In the genomic region with DNA sequence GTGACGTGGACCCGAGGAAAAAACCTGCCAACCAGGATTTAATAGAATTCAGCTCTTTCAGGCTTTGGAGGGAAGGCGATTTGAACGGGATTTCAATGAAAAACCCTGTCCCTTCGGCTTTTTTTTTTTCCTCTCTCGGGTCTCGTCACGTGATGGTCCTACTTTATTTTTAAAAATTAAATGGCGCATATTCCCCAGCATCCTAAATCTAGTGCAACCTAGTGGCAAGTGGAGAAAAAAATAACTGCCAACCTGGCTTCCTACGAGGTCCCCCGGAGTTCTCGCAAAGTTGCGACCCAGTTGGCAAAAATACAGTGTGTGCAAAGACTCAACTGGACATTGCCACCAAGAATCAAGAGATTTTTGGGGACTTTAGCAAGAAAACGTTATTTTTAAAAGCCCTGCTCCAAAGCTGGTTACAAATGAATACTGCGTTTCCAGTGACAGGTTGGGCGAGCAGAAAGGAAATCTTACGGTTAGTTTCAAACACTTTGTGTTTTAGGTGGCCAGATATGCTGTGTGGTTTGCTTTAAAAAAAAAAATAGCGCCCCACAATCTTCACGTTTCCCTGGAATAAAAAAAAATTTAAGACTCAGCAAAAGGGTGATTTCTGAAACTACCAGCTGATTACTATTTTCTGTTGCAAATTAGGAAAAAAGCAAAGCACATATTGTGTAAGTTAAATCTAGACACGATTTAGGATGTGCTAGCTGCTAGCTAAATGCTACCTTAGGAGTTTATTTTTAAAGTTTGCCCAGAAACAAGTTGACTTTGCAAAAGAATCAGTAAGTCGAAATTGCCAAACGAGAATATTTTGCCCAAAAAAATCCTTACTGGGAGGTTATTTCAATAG, we compare ENCODE assay signal across 1 cellular context.
TF ChIP-seq lines count a peak whose summit lies in the region.

No MANE protein-coding gene starts in this region.

TF ChIP-seq in HepG2, 621 proteins besides CTCF, POLR2A, EP300 and RAD21 (continued from another document and continues in another):
- TF ChIP-seq, protein P1, sequence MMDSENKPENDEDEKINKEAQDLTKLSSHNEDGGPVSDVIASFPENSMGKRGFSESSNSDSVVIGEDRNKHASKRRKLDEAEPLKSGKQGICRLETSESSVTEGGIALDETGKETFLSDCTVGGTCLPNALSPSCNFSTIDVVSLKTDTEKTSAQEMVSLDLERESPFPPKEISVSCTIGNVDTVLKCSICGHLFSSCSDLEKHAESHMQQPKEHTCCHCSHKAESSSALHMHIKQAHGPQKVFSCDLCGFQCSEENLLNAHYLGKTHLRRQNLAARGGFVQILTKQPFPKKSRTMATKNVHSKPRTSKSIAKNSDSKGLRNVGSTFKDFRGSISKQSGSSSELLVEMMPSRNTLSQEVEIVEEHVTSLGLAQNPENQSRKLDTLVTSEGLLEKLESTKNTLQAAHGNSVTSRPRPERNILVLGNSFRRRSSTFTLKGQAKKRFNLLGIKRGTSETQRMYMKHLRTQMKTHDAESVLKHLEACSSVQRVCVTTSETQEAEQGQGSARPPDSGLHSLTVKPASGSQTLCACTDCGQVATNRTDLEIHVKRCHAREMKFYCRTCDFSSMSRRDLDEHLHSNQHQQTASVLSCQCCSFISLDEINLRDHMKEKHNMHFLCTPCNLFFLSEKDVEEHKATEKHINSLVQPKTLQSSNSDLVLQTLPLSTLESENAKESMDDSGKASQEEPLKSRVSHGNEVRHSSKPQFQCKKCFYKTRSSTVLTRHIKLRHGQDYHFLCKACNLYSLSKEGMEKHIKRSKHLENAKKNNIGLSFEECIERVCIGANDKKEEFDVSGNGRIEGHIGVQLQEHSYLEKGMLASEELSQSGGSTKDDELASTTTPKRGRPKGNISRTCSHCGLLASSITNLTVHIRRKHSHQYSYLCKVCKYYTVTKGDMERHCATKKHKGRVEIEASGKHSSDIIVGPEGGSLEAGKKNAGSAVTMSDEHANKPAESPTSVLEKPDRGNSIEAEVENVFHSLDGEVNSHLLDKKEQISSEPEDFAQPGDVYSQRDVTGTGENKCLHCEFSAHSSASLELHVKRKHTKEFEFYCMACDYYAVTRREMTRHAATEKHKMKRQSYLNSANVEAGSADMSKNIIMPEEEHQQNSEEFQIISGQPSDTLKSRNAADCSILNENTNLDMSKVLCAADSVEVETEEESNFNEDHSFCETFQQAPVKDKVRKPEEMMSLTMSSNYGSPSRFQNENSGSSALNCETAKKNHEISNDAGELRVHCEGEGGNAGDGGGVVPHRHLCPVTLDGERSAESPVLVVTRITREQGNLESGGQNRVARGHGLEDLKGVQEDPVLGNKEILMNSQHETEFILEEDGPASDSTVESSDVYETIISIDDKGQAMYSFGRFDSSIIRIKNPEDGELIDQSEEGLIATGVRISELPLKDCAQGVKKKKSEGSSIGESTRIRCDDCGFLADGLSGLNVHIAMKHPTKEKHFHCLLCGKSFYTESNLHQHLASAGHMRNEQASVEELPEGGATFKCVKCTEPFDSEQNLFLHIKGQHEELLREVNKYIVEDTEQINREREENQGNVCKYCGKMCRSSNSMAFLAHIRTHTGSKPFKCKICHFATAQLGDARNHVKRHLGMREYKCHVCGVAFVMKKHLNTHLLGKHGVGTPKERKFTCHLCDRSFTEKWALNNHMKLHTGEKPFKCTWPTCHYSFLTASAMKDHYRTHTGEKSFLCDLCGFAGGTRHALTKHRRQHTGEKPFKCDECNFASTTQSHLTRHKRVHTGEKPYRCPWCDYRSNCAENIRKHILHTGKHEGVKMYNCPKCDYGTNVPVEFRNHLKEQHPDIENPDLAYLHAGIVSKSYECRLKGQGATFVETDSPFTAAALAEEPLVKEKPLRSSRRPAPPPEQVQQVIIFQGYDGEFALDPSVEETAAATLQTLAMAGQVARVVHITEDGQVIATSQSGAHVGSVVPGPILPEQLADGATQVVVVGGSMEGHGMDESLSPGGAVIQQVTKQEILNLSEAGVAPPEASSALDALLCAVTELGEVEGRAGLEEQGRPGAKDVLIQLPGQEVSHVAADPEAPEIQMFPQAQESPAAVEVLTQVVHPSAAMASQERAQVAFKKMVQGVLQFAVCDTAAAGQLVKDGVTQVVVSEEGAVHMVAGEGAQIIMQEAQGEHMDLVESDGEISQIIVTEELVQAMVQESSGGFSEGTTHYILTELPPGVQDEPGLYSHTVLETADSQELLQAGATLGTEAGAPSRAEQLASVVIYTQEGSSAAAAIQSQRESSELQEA (CRISPR knock-in tag; IDR thresholded peaks at IDR 0.05; ENCODE audit: not compliant biosample characterization): no peak
- TF ChIP-seq, protein P2, sequence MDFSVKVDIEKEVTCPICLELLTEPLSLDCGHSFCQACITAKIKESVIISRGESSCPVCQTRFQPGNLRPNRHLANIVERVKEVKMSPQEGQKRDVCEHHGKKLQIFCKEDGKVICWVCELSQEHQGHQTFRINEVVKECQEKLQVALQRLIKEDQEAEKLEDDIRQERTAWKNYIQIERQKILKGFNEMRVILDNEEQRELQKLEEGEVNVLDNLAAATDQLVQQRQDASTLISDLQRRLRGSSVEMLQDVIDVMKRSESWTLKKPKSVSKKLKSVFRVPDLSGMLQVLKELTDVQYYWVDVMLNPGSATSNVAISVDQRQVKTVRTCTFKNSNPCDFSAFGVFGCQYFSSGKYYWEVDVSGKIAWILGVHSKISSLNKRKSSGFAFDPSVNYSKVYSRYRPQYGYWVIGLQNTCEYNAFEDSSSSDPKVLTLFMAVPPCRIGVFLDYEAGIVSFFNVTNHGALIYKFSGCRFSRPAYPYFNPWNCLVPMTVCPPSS (IDR thresholded peaks at IDR 0.05): no peak
- TF ChIP-seq ZNF138 (CRISPR knock-in tag; IDR thresholded peaks at IDR 0.05; ENCODE audit: low read depth): no peak
- no peak for TF ChIP-seq ZNF282 (IDR thresholded peaks at IDR 0.05; ENCODE audit: partially characterized antibody)
- TF ChIP-seq, protein P3, sequence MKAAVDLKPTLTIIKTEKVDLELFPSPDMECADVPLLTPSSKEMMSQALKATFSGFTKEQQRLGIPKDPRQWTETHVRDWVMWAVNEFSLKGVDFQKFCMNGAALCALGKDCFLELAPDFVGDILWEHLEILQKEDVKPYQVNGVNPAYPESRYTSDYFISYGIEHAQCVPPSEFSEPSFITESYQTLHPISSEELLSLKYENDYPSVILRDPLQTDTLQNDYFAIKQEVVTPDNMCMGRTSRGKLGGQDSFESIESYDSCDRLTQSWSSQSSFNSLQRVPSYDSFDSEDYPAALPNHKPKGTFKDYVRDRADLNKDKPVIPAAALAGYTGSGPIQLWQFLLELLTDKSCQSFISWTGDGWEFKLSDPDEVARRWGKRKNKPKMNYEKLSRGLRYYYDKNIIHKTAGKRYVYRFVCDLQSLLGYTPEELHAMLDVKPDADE (CRISPR knock-in tag; IDR thresholded peaks at IDR 0.05): 0 out of 2 replicates have a peak, but pooled peaks have one; percentile 29
- TF ChIP-seq TAF1 (CRISPR knock-in tag; IDR thresholded peaks at IDR 0.05): no peak; the same call in 1 of the 2 replicates
- no peak for TF ChIP-seq BORCS8-MEF2B (CRISPR knock-in tag; IDR thresholded peaks at IDR 0.05)
- no peak for TF ChIP-seq GTF3A (CRISPR knock-in tag; conservative IDR thresholded peaks at IDR 0.05)
- no peak for TF ChIP-seq ZNF781 (CRISPR knock-in tag; IDR thresholded peaks at IDR 0.05; ENCODE audit: borderline replicate concordance, not compliant biosample characterization)
- TF ChIP-seq MAFG (CRISPR knock-in tag; IDR thresholded peaks at IDR 0.05): no peak
- TF ChIP-seq, protein P4, sequence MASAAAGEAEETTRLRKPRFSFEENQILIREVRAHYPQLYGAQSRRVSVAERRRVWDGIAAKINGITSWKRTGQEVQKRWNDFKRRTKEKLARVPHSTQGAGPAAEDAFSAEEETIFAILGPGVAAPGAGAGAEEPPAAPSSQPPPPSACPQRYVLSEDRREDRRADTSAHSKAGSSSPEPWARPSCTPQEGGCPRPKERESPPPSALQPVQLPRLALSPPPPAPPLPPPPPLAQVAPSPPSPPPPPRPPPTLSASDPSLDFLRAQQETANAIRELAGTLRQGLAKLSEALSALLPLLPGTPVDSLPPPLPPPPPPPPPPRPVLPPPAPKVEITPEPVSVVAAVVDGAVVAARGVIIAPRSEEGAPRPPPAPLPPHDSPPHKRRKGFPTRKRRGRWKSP (CRISPR knock-in tag; IDR thresholded peaks at IDR 0.05): no peak; the same call in 1 of the 2 replicates
- no peak for TF ChIP-seq HDAC6 (IDR thresholded peaks at IDR 0.05; ENCODE audit: low read depth, low read length)
- no peak for TF ChIP-seq ZNF777 (CRISPR knock-in tag; IDR thresholded peaks at IDR 0.05)
- TF ChIP-seq ZNF3 (CRISPR knock-in tag; IDR thresholded peaks at IDR 0.05): no peak
- no peak for TF ChIP-seq ETV5 (CRISPR knock-in tag; IDR thresholded peaks at IDR 0.05; ENCODE audit: borderline replicate concordance)
- no peak for TF ChIP-seq ZZZ3 (CRISPR knock-in tag; IDR thresholded peaks at IDR 0.05; ENCODE audit: borderline replicate concordance)
- no peak for TF ChIP-seq STAT5B (CRISPR knock-in tag; IDR thresholded peaks at IDR 0.05)
- no peak for TF ChIP-seq GATA4 (IDR thresholded peaks at IDR 0.05; ENCODE audit: borderline replicate concordance, low read depth)
- TF ChIP-seq, protein P5, sequence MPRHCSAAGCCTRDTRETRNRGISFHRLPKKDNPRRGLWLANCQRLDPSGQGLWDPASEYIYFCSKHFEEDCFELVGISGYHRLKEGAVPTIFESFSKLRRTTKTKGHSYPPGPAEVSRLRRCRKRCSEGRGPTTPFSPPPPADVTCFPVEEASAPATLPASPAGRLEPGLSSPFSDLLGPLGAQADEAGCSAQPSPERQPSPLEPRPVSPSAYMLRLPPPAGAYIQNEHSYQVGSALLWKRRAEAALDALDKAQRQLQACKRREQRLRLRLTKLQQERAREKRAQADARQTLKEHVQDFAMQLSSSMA (CRISPR knock-in tag; IDR thresholded peaks at IDR 0.05): no peak
- TF ChIP-seq SOX13 (IDR thresholded peaks at IDR 0.05): no peak
- TF ChIP-seq SOX13 (CRISPR knock-in tag; conservative IDR thresholded peaks at IDR 0.05 in 1 of 2, IDR thresholded peaks at IDR 0.05 in 1 of 2): no peak
- TF ChIP-seq AGO1 (IDR thresholded peaks at IDR 0.05; ENCODE audit: low read depth, low read length, poor library complexity, severe bottlenecking): no peak
- no peak for TF ChIP-seq ARHGAP35 (CRISPR knock-in tag; IDR thresholded peaks at IDR 0.05; ENCODE audit: borderline replicate concordance)
- TF ChIP-seq KAT2B (IDR thresholded peaks at IDR 0.05; ENCODE audit: borderline replicate concordance, low read depth, low read length): no peak
- TF ChIP-seq ZNF589 (CRISPR knock-in tag; conservative IDR thresholded peaks at IDR 0.05): no peak
- TF ChIP-seq, protein P6, sequence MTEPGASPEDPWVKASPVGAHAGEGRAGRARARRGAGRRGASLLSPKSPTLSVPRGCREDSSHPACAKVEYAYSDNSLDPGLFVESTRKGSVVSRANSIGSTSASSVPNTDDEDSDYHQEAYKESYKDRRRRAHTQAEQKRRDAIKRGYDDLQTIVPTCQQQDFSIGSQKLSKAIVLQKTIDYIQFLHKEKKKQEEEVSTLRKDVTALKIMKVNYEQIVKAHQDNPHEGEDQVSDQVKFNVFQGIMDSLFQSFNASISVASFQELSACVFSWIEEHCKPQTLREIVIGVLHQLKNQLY (CRISPR knock-in tag; IDR thresholded peaks at IDR 0.05): no peak; the same call in 1 of the 2 replicates
- TF ChIP-seq RELA (CRISPR knock-in tag; IDR thresholded peaks at IDR 0.05): no peak
- TF ChIP-seq TCF7 (IDR thresholded peaks at IDR 0.05; ENCODE audit: low read depth): no peak
- no peak for TF ChIP-seq HMGA1 (CRISPR knock-in tag; conservative IDR thresholded peaks at IDR 0.05)
- TF ChIP-seq ZNF577 (CRISPR knock-in tag; IDR thresholded peaks at IDR 0.05; ENCODE audit: borderline replicate concordance, low read depth): no peak
- TF ChIP-seq ZNF660 (CRISPR knock-in tag; IDR thresholded peaks at IDR 0.05; ENCODE audit: borderline replicate concordance, low read depth): no peak
- no peak for TF ChIP-seq SP5 (CRISPR knock-in tag; IDR thresholded peaks at IDR 0.05; ENCODE audit: borderline replicate concordance, low read depth)
- no peak for TF ChIP-seq FOXA1 (IDR thresholded peaks at IDR 0.05)
- TF ChIP-seq FOXA1 (CRISPR knock-in tag; IDR thresholded peaks at IDR 0.05): no peak
- TF ChIP-seq, protein P7, sequence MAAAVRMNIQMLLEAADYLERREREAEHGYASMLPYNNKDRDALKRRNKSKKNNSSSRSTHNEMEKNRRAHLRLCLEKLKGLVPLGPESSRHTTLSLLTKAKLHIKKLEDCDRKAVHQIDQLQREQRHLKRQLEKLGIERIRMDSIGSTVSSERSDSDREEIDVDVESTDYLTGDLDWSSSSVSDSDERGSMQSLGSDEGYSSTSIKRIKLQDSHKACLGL (CRISPR knock-in tag; IDR thresholded peaks at IDR 0.05): peak; percentile 34; the same call in 1 of the 2 replicates
- TF ChIP-seq HNRNPK (IDR thresholded peaks at IDR 0.05; ENCODE audit: low read depth, low read length, poor library complexity, severe bottlenecking): no peak
- no peak for TF ChIP-seq AGO2 (optimal IDR thresholded peaks at IDR 0.05; ENCODE audit: low read depth, low read length)
- no peak for TF ChIP-seq ZNF34 (CRISPR knock-in tag; IDR thresholded peaks at IDR 0.05; ENCODE audit: borderline replicate concordance)
- TF ChIP-seq U2AF1 (optimal IDR thresholded peaks at IDR 0.05; ENCODE audit: low read depth, low read length): no peak
- TF ChIP-seq SP2 (CRISPR knock-in tag; IDR thresholded peaks at IDR 0.05): no peak
- TF ChIP-seq FOXC1 (CRISPR knock-in tag; IDR thresholded peaks at IDR 0.05; ENCODE audit: borderline replicate concordance): no peak
- peak; percentile 17; the same call in 1 of the 2 replicates for TF ChIP-seq NFIC (IDR thresholded peaks at IDR 0.05; ENCODE audit: low read length)
- TF ChIP-seq CCDC6 (CRISPR knock-in tag; IDR thresholded peaks at IDR 0.05): 0 out of 2 replicates have a peak, but pooled peaks have one; percentile 15
- TF ChIP-seq, protein P8, sequence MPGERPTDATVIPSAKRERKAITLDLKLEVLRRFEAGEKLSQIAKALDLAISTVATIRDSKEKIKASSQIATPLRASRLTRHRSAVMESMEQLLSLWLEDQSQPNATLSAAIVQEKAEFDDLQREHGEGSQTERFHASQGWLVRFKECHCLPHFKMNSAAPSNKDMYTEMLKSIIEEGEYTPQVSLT (CRISPR knock-in tag; IDR thresholded peaks at IDR 0.05; ENCODE audit: borderline replicate concordance, low read depth): no peak
- TF ChIP-seq SRSF1 (optimal IDR thresholded peaks at IDR 0.05; ENCODE audit: low read depth, low read length): no peak
- TF ChIP-seq HDAC1 (CRISPR knock-in tag; IDR thresholded peaks at IDR 0.05): no peak
- no peak; the same call in 1 of the 2 replicates for TF ChIP-seq ZNF501 (CRISPR knock-in tag; IDR thresholded peaks at IDR 0.05)
- TF ChIP-seq, protein P9, sequence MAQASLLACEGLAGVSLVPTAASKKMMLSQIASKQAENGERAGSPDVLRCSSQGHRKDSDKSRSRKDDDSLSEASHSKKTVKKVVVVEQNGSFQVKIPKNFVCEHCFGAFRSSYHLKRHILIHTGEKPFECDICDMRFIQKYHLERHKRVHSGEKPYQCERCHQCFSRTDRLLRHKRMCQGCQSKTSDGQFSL (CRISPR knock-in tag; IDR thresholded peaks at IDR 0.05): no peak
- TF ChIP-seq ZBTB3 (CRISPR knock-in tag; IDR thresholded peaks at IDR 0.05; ENCODE audit: borderline replicate concordance, low read depth): no peak
- no peak for TF ChIP-seq ZNF256 (CRISPR knock-in tag; conservative IDR thresholded peaks at IDR 0.05)
- no peak for TF ChIP-seq MAF1 (CRISPR knock-in tag; IDR thresholded peaks at IDR 0.05; ENCODE audit: borderline replicate concordance)
